Comparison of ENCODE assay signal across 24 cellular contexts in genomic region chr10:117071293-117072050, GRCh38.
"Had no signal": no experiment of that assay in that cellular context is flagged by ENCODE, and none has a peak within 500 bp of the region (broad histone marks: within the 10 kb centered on the region; RNA-seq: fewer than 3 reads in every experiment).

No MANE protein-coding gene starts in this region.

- H3K4me1 ChIP-seq: colonic mucosa, sigmoid colon, stomach, testis had no signal

- H3K36me3 Mint-ChIP-seq: activated naive CD8-positive, alpha-beta T cell; brain; stimulated activated effector memory CD8-positive, alpha-beta T cell treated with anti-CD3 and anti-CD28 coated beads, Interleukin-12 subunit alpha, Interleukin-12 subunit beta, amount 100 ng/mL, for 72 hours; type B pancreatic cell had no signal

- H3K27me3 Mint-ChIP-seq: brain had no signal

- H3K9me3 ChIP-seq: colonic mucosa, sigmoid colon, stomach, testis had no signal

- H3K27me3 ChIP-seq: colonic mucosa, sigmoid colon, testis had no signal

- ATAC-seq: activated CD4-positive, CD25-positive, alpha-beta regulatory T cell treated with anti-CD3 and anti-CD28 coated beads, Interleukin-2, amount 50 U/mL, for 24 hours; left lobe of liver; stimulated activated effector memory CD8-positive, alpha-beta T cell treated with anti-CD3 and anti-CD28 coated beads, Interleukin-12 subunit alpha, Interleukin-12 subunit beta, amount 100 ng/mL, for 72 hours had no signal

- H3K4me3 Mint-ChIP-seq: activated naive CD8-positive, alpha-beta T cell; brain; endodermal cell; nephron progenitor cell; stimulated activated effector memory CD8-positive, alpha-beta T cell treated with anti-CD3 and anti-CD28 coated beads, Interleukin-12 subunit alpha, Interleukin-12 subunit beta, amount 100 ng/mL, for 72 hours; T-helper 1 cell treated with Interleukin-12 subunit alpha and Interleukin-12 subunit beta and Interleukin-4 antibody, amounts not matched to agents 30 μg/mL and 1 μg/mL, for 36 hours; type B pancreatic cell had no signal

- H3K27ac ChIP-seq: colonic mucosa, epithelial cell of prostate, sigmoid colon, stomach, testis had no signal

- H3K4me1 Mint-ChIP-seq: brain; stimulated activated effector memory CD8-positive, alpha-beta T cell treated with anti-CD3 and anti-CD28 coated beads, Interleukin-12 subunit alpha, Interleukin-12 subunit beta, amount 100 ng/mL, for 72 hours had no signal

- H3K36me3 ChIP-seq: colonic mucosa, sigmoid colon, stomach had no signal

- DNase-seq: activated gamma-delta T cell; amygdala; central memory CD4-positive, alpha-beta T cell; colonic mucosa; endodermal cell; hypothalamus; kidney; mammary epithelial cell; midbrain; nephron progenitor cell; occipital lobe; posterior cingulate gyrus; sigmoid colon; stimulated activated CD4-positive, alpha-beta T cell treated with anti-CD3 and anti-CD28 coated beads, Interleukin-4, amount 100 ng/mL, for 24 hours; stomach; testis had no signal

- H3K9me3 Mint-ChIP-seq: endodermal cell; nephron progenitor cell; stimulated activated effector memory CD8-positive, alpha-beta T cell treated with anti-CD3 and anti-CD28 coated beads, Interleukin-12 subunit alpha, Interleukin-12 subunit beta, amount 100 ng/mL, for 72 hours; T-helper 1 cell treated with Interleukin-12 subunit alpha and Interleukin-12 subunit beta and Interleukin-4 antibody, amounts not matched to agents 30 μg/mL and 1 μg/mL, for 36 hours; type B pancreatic cell had no signal

- H3K27ac Mint-ChIP-seq: activated naive CD8-positive, alpha-beta T cell; brain; endodermal cell; nephron progenitor cell; stimulated activated effector memory CD8-positive, alpha-beta T cell treated with anti-CD3 and anti-CD28 coated beads, Interleukin-12 subunit alpha, Interleukin-12 subunit beta, amount 100 ng/mL, for 72 hours; T-helper 1 cell treated with Interleukin-12 subunit alpha and Interleukin-12 subunit beta and Interleukin-4 antibody, amounts not matched to agents 30 μg/mL and 1 μg/mL, for 36 hours; type B pancreatic cell had no signal

- H3K4me3 ChIP-seq: colonic mucosa, sigmoid colon, stomach, testis had no signal
